2 cellular contexts compared by ENCODE assay signal in the genomic region with DNA sequence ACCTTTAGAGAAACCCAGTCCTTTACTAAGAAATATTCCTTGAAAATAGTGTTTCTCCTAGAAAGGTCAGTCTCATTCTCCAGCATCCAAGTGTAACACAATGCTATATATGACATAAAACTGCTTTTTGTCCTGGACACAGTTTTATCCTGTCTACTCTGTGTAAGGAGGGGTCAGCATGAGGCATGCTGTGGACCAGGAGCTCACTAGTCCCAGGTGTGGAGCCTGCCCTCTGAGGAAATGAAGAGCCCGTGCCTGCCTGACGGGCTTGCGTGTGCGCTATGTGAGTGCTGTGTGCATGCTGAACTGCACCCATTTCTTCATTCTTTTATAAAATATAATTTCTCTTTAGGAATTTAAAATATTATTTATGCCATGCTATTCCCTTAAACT.
TF ChIP-seq lines count a peak whose summit lies in the region.

No MANE protein-coding gene starts in this region.

TF ChIP-seq in SK-N-SH treated with all-trans-retinoic acid at 6 μM for 48 hours, 23 proteins besides CTCF, POLR2A, EP300 and RAD21:
- TF ChIP-seq, protein P1, sequence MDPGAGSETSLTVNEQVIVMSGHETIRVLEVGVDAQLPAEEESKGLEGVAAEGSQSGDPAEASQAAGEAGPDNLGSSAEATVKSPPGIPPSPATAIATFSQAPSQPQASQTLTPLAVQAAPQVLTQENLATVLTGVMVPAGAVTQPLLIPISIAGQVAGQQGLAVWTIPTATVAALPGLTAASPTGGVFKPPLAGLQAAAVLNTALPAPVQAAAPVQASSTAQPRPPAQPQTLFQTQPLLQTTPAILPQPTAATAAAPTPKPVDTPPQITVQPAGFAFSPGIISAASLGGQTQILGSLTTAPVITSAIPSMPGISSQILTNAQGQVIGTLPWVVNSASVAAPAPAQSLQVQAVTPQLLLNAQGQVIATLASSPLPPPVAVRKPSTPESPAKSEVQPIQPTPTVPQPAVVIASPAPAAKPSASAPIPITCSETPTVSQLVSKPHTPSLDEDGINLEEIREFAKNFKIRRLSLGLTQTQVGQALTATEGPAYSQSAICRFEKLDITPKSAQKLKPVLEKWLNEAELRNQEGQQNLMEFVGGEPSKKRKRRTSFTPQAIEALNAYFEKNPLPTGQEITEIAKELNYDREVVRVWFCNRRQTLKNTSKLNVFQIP (CRISPR knock-in tag; IDR thresholded peaks at IDR 0.05; ENCODE audit: borderline replicate concordance, low read depth), result no peak
- TF ChIP-seq ZNF565 (CRISPR knock-in tag; conservative IDR thresholded peaks at IDR 0.05; ENCODE audit: low read depth), result no peak
- no peak for TF ChIP-seq ZNF8 (CRISPR knock-in tag; IDR thresholded peaks at IDR 0.05)
- TF ChIP-seq ZFP3 (CRISPR knock-in tag; IDR thresholded peaks at IDR 0.05), result no peak
- no peak for TF ChIP-seq SNAI2 (CRISPR knock-in tag; IDR thresholded peaks at IDR 0.05)
- TF ChIP-seq PPARA (CRISPR knock-in tag; IDR thresholded peaks at IDR 0.05; ENCODE audit: borderline replicate concordance), result no peak
- no peak for TF ChIP-seq CSDC2 (CRISPR knock-in tag; IDR thresholded peaks at IDR 0.05)

TF ChIP-seq in SK-N-SH, 30 proteins besides CTCF, POLR2A, EP300 and RAD21 (continued from another document):
- TF ChIP-seq USF2 (IDR thresholded peaks at IDR 0.05; ENCODE audit: borderline replicate concordance, low read depth, low read length), result no peak
- TF ChIP-seq JUND (IDR thresholded peaks at IDR 0.05), result no peak
- TF ChIP-seq TEAD4 (IDR thresholded peaks at IDR 0.05; ENCODE audit: borderline replicate concordance, insufficient read depth), result no peak
- TF ChIP-seq FOXM1 (IDR thresholded peaks at IDR 0.05; ENCODE audit: low read depth), result no peak
- TF ChIP-seq, protein P2, sequence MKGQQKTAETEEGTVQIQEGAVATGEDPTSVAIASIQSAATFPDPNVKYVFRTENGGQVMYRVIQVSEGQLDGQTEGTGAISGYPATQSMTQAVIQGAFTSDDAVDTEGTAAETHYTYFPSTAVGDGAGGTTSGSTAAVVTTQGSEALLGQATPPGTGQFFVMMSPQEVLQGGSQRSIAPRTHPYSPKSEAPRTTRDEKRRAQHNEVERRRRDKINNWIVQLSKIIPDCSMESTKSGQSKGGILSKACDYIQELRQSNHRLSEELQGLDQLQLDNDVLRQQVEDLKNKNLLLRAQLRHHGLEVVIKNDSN (IDR thresholded peaks at IDR 0.05; ENCODE audit: borderline replicate concordance, low read depth), result no peak
- no peak for TF ChIP-seq TAF1 (IDR thresholded peaks at IDR 0.05; ENCODE audit: borderline replicate concordance, low read depth, low read length)
TF ChIP-seq in SK-N-SH: peak in this region for 0.
